Comparison of ENCODE assay signal across 11 cellular contexts in the genomic region with DNA sequence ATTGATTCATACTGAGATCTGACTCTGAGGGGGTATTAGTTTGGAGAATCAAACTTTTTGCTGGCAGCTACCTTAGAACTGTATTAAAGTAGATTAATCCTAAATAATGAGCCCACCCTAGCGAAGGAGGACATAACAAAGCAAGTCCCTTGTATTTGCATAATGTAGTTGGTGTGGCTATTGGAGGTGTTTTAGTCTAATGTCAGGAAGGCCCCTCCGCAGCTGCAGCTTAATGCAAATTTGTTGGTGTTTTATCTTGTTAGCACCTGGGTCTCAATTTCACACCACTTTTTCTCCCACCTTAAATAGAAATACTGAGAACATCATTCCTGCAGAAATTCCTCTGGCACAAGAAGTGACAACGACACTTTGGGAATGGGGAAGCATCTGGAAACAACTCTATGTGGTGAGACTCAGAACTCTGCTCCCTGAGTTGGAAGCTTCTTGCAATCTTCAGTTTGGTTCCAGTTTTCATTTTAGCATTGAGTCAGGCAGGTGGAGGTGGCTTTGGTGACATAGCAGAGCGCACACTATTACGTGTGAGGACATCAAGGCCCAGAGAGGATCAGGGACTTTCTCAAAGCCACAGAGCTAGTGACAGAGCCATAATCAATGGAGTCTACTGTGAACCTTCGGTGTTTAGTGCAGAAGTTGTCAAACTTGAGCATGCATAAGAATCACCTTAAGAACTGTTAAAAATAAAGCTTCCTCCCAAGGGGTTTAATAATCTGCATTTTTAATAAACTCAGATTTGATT. TPM values are rescaled to one million over a fixed set of nuclear protein-coding genes. Genes with fewer than 3 reads are reported as not detected.
DNase-seq lines count a peak whose midpoint lies in the region; ATAC-seq and TF ChIP-seq lines count a peak whose summit lies in the region.
"Had no signal": no experiment of that assay in that cellular context is flagged by ENCODE, and none has a peak within 500 bp of the region (broad histone marks: within the 10 kb centered on the region; RNA-seq: fewer than 3 reads in every experiment).

No MANE protein-coding gene starts in this region.

- no peak for TF ChIP-seq POLR2A in breast epithelium (IDR thresholded peaks at IDR 0.05)

- no peak overlapping the region for H4K5ac ChIP-seq in mesendoderm (ENCODE audit: low read length)

- intact Hi-C loops in breast epithelium (cut with DNase I; ENCODE audit: low total_unique reads) = no loop called here

- H3K36me3 ChIP-seq in mesendoderm (ENCODE audit: control insufficient read depth, insufficient read depth, low read length) (no peaks in the 10 kb centered on the region), HAP-1 (replicated peaks) (no peaks in the 10 kb centered on the region), breast epithelium (no peaks in the 10 kb centered on the region)
- H3K36me3 ChIP-seq: WERI-Rb-1 had no signal

- H3K79me1 ChIP-seq in mesendoderm (ENCODE audit: low read length) = no peaks in the 10 kb centered on the region

- no peak overlapping the region for H2BK5ac ChIP-seq in mesendoderm (ENCODE audit: low read length)

- H3K9me3 ChIP-seq in HAP-1 = no peaks in the 10 kb centered on the region
- no peaks in the 10 kb centered on the region for H3K9me3 ChIP-seq in breast epithelium
- H3K9me3 ChIP-seq: lower lobe of right lung, stomach had no signal

- H3K79me2 ChIP-seq in mesendoderm (ENCODE audit: control insufficient read depth, insufficient read depth, low read length) = no peaks in the 10 kb centered on the region

- H3K27me3 ChIP-seq in mesendoderm (ENCODE audit: insufficient read depth, low read length, poor library complexity) (no peaks in the 10 kb centered on the region), HAP-1 (ENCODE audit: low read depth) (no peaks in the 10 kb centered on the region), breast epithelium (no peaks in the 10 kb centered on the region)
- H3K27me3 ChIP-seq: stomach had no signal

- H3K4me3 ChIP-seq in mesendoderm (ENCODE audit: low read length) (no peak overlapping the region), HAP-1 (no peak overlapping the region), breast epithelium (no peak overlapping the region)
- H3K4me3 ChIP-seq: lower lobe of right lung, stomach had no signal

- no peak overlapping the region for H3K4ac ChIP-seq in mesendoderm (ENCODE audit: low read depth, low read length)

- H3K18ac ChIP-seq in mesendoderm (ENCODE audit: low read length) = no peak overlapping the region

- peak; percentile 97 for ATAC-seq in GM18867 (IDR thresholded peaks at IDR 0.05; ENCODE audit: unreplicated experiment)
- peak; percentile 97 for ATAC-seq in GM21390 (IDR thresholded peaks at IDR 0.05; ENCODE audit: unreplicated experiment)
- peak; percentile 97 for ATAC-seq in HG03103 (IDR thresholded peaks at IDR 0.05; ENCODE audit: low read depth, unreplicated experiment)

- no peak overlapping the region for H2AK5ac ChIP-seq in mesendoderm (ENCODE audit: low read length)

- in situ Hi-C loops in HAP-1 (cut with MboI; ENCODE audit: low sequenced_read_pairs) = no loop called here

- TF ChIP-seq CTCF in breast epithelium (IDR thresholded peaks at IDR 0.05) = no peak

- H3K9ac ChIP-seq in mesendoderm (ENCODE audit: low read length) = no peak overlapping the region

- H4K8ac ChIP-seq in mesendoderm (ENCODE audit: low read depth, low read length) = no peak overlapping the region

- peaks cover 8% of the 10 kb centered on the region for H3K4me1 ChIP-seq in mesendoderm (ENCODE audit: control insufficient read depth, low read depth, low read length)
- H3K4me1 ChIP-seq in HAP-1 = no peaks in the 10 kb centered on the region
- H3K4me1 ChIP-seq in breast epithelium = no peaks in the 10 kb centered on the region
- H3K4me1 ChIP-seq: lower lobe of right lung, stomach had no signal

- DNase-seq in mesendoderm (peak; percentile 46), NCI-H446 treated with DMSO at 0.1 percent for 48 hours (lab: John Stamatoyannopoulos, UW) (no peak), HAP-1 (ENCODE audit: low spot score in 2 of 2) (no peak), breast epithelium (ENCODE audit: low spot score in 2 of 2) (no peak)
- DNase-seq: lower lobe of right lung; NK-92 treated with Interleukin-12 subunit alpha and Interleukin-12 subunit beta, amount 100 ng/mL, for 24 hours; stomach; WERI-Rb-1 had no signal

- no peak overlapping the region for H2BK15ac ChIP-seq in mesendoderm (replicated peaks; ENCODE audit: low read depth)

- no peak overlapping the region for H3K4me2 ChIP-seq in mesendoderm (ENCODE audit: low read length)

- no peak overlapping the region for H3K23ac ChIP-seq in mesendoderm (ENCODE audit: low read length)

- WGBS in mesendoderm (ENCODE audit: extremely low coverage, insufficient coverage, low lambda C conversion rate) = no CpG with 5 or more reads among the region's 6 CpGs

- no peak overlapping the region for H3K27ac ChIP-seq in mesendoderm (ENCODE audit: low read depth, low read length)
- H3K27ac ChIP-seq in breast epithelium = no peak overlapping the region
- H3K27ac ChIP-seq: lower lobe of right lung, WERI-Rb-1 had no signal

- no peak overlapping the region for H2BK120ac ChIP-seq in mesendoderm (ENCODE audit: low read depth, low read length)

- peak overlapping the region; percentile 47 for H3K56ac ChIP-seq in mesendoderm (ENCODE audit: low read length)

RNA-seq across cellular contexts. Expression of gene DOCK2, which starts 33.9 kb away (rescaled TPM):
- 2.4 TPM for polyA plus RNA-seq in mesendoderm (2013, experiment 1 of 2)
- polyA plus RNA-seq in mesendoderm (2013, experiment 2 of 2) = 2.4 TPM
- 10 to 100 TPM; 13.4 to 43.8 (median 19.8) TPM for total RNA-seq in breast epithelium
